ENCODE assay signal across 23 cellular contexts in the genomic region with DNA sequence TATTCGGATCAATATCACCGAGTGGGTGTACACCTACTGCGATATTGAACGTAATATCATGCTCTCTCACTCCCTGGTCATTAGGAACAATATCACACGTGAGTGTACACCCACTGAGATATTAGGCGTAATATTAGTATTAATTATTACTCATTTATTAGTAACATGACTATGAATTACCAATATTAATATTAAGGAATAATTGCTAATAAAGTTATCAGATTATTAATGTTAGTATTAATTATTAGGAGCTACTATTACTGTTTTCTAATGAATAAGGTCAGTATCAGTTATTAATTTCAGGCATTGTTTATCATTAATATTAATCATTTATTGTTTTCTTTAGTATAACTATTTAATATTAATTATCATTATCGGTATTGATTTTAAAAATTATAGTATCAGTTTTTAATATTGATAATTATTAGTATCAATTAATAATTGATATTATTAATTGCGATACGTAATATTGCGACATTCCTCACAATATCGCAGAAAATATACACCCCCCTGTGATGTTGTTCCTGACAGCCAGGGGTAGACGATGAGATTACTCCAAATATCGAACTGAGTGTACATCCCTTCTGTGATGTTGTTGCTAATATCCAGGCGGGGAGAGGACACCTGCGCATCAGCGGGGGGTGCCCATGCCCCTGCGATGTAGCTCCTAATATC.
"Had no signal": no experiment of that assay in that cellular context is flagged by ENCODE, and none has a peak within 500 bp of the region (broad histone marks: within the 10 kb centered on the region; RNA-seq: fewer than 3 reads in every experiment).

No MANE protein-coding gene starts in this region.

- H3K27me3 ChIP-seq: brain microvascular endothelial cell, cardiac muscle cell had no signal

- H3K36me3 ChIP-seq: brain microvascular endothelial cell, cardiac muscle cell had no signal

- H3K27ac ChIP-seq: brain microvascular endothelial cell, cardiac muscle cell, VCaP had no signal

- ATAC-seq: activated CD4-positive, alpha-beta T cell treated with anti-CD3 and anti-CD28 coated beads for 36 hours; activated T-helper 17 cell treated with anti-CD3 and anti-CD28 coated beads, Interleukin-2, amount 50 U/mL, for 72 hours; PC-3; T-helper 17 cell had no signal

- DNase-seq: activated CD4-positive, alpha-beta memory T cell treated with anti-CD3 and anti-CD28 coated beads, Interleukin-2, amount 10 ng/mL, durations not matched to agents 7 days and 5 days; activated CD4-positive, alpha-beta T cell treated with anti-CD3 and anti-CD28 coated beads for 36 hours; activated CD4-positive, alpha-beta T cell treated with anti-CD3 and anti-CD28 coated beads, Interleukin-2, amount 50 U/mL, for 1 hour; activated gamma-delta T cell; activated naive CD4-positive, alpha-beta T cell treated with anti-CD3 and anti-CD28 coated beads for 36 hours; activated T-cell treated with anti-CD3 and anti-CD28 coated beads for 4 hours; activated T-cell treated with anti-CD3 and anti-CD28 coated beads, Interleukin-2, amount 50 U/mL, for 48 hours; amygdala; brain microvascular endothelial cell; KG1; NCI-H1048; NCI-H1417 treated with DMSO at 0.1 percent for 48 hours; NCI-H1694 treated with DMSO at 0.1 percent for 48 hours; NCI-H2081; NCI-H510A treated with DMSO at 0.1 percent for 48 hours; NCI-H69; PC-3; SHP77 treated with DMSO at 0.1 percent for 48 hours; T-helper 17 cell; T-helper 9 cell had no signal

- H3K4me3 ChIP-seq: cardiac muscle cell had no signal
